In genomic region chr16:67407176-67407787, GRCh38 we compare ENCODE assay signal across 15 cellular contexts. TPM values are rescaled to one million over a fixed set of nuclear protein-coding genes. Genes with fewer than 3 reads are reported as not detected.
DNase-seq lines count a peak whose midpoint lies in the region; FAIRE-seq and TF ChIP-seq lines count a peak whose summit lies in the region.
"Had no signal": no experiment of that assay in that cellular context is flagged by ENCODE, and none has a peak within 500 bp of the region (broad histone marks: within the 10 kb centered on the region; RNA-seq: fewer than 3 reads in every experiment).

No MANE protein-coding gene starts in this region.

- H2AFZ ChIP-seq in H1 (ENCODE audit: low read length), result no peak overlapping the region

- FAIRE-seq in H1 (lab: Jason Lieb, UNC) (no peak), GM19239 (lab: Jason Lieb, UNC) (no peak)
- FAIRE-seq: D721Med had no signal

- peak; percentile 44 for DNase-seq in DMS 273 (lab: John Stamatoyannopoulos, UW; ENCODE audit: unreplicated experiment)
- DNase-seq in DMS 273 treated with DMSO at 0.1 percent for 48 hours (lab: John Stamatoyannopoulos, UW), result no peak
- DNase-seq in H1 (ENCODE audit: low read depth in 1 of 2, low spot score in 2 of 2), result no peak
- no peak for DNase-seq in tibial nerve (ENCODE audit: low spot score in 2 of 2)
- DNase-seq in GM19239 (ENCODE audit: insufficient read length, low spot score), result no peak
- no peak for DNase-seq in NCI-H1436 (lab: John Stamatoyannopoulos, UW)
- DNase-seq in nephron progenitor cell, result no peak
- DNase-seq: activated CD4-positive, CD25-positive, alpha-beta regulatory T cell; activated T-cell treated with anti-CD3 and anti-CD28 coated beads, Interleukin-2, amount 50 U/mL, for 1 hour; effector CD8-positive, alpha-beta T cell; NCI-H1930; testis had no signal

- no peak for TF ChIP-seq POLR2A in H1 (IDR thresholded peaks at IDR 0.05; ENCODE audit: control extremely low read depth in 1 of 2, low read depth in 2 of 2, low read length in 2 of 2)
- no peak for TF ChIP-seq POLR2A in tibial nerve (IDR thresholded peaks at IDR 0.05)

- H3K56ac ChIP-seq in H1 (replicated peaks; ENCODE audit: insufficient read length, low read depth, low read length), result no peak overlapping the region

- H4K8ac ChIP-seq in H1 (ENCODE audit: extremely low read depth, insufficient read depth, low read length), result peak overlapping the region; percentile 23

- TF ChIP-seq CTCF in H1 (IDR thresholded peaks at IDR 0.05; ENCODE audit: control extremely low read depth in 1 of 3, insufficient read depth in 1 of 3, low read depth in 1 of 3, low read length in 3 of 3), result no peak
- no peak for TF ChIP-seq CTCF in tibial nerve (IDR thresholded peaks at IDR 0.05)
- no peak for TF ChIP-seq CTCF in nephron progenitor cell (IDR thresholded peaks at IDR 0.05)

- H3K4me3 Mint-ChIP-seq in nephron progenitor cell, result no peak overlapping the region

- no peak overlapping the region for H4K5ac ChIP-seq in H1 (ENCODE audit: insufficient read length, low read depth, low read length)

- peak overlapping the region; percentile 52 for H4K91ac ChIP-seq in H1 (replicated peaks; ENCODE audit: insufficient read length, low read length)

- no peak overlapping the region for H3K23ac ChIP-seq in H1 (ENCODE audit: insufficient read length)

- H3K27me3 ChIP-seq in H1 (replicated peaks in 1 of 4; ENCODE audit: control insufficient read depth in 3 of 4, extremely low read depth in 1 of 4, insufficient read depth in 3 of 4, low read length in 3 of 4) (no peaks in the 10 kb centered on the region; a peak in 1 of 7 replicates), mucosa of rectum (ENCODE audit: control insufficient read depth in 2 of 2, insufficient read depth in 2 of 2, low read length in 2 of 2) (no peaks in the 10 kb centered on the region), tibial nerve (no peaks in the 10 kb centered on the region)
- H3K27me3 ChIP-seq: testis had no signal

- no peaks in the 10 kb centered on the region for H3K23me2 ChIP-seq in H1 (ENCODE audit: low read depth, low read length)

- H3K79me1 ChIP-seq in H1 (ENCODE audit: low read depth, low read length), result no peaks in the 10 kb centered on the region

- peak overlapping the region; percentile 81 for H2BK15ac ChIP-seq in H1 (ENCODE audit: low read length)

- H3K18ac ChIP-seq in H1 (ENCODE audit: extremely low read depth, low read length), result no peak overlapping the region

- H3K4me1 Mint-ChIP-seq in nephron progenitor cell, result peaks cover 15% of the 10 kb centered on the region

- CTCF ChIA-PET in H1 (lab: Charles Lee; ENCODE audit: partially characterized antibody), result interaction anchor here (0.5 to 32.4 kb wide), 12 partner anchors 8 to 477 kb away, joined by 3 to 476 read pairs (median 4); partner anchors contain the start of genes TPPP3 and ZDHHC1

- H3K27ac Mint-ChIP-seq in nephron progenitor cell, result no peak overlapping the region

- H2BK5ac ChIP-seq in H1 (ENCODE audit: low read depth, low read length), result peak overlapping the region; percentile 71; the same call in 1 of the 2 replicates

- H2BK12ac ChIP-seq in H1 (ENCODE audit: low read depth, low read length), result peak overlapping the region; percentile 75; the same call in 1 of the 2 replicates

- H3K4me2 ChIP-seq in H1 (ENCODE audit: insufficient read depth in 1 of 2, low read depth in 2 of 2, low read length in 2 of 2), result no peak overlapping the region

- no peak for TF ChIP-seq RAD21 in H1 (IDR thresholded peaks at IDR 0.05 in 1 of 2, conservative IDR thresholded peaks at IDR 0.05 in 1 of 2; ENCODE audit: low read depth in 2 of 2, low read length in 2 of 2)

- no peaks in the 10 kb centered on the region for H3K9me3 Mint-ChIP-seq in nephron progenitor cell

- H3K4me1 ChIP-seq in H1 (replicated peaks in 1 of 4; ENCODE audit: control insufficient read depth in 3 of 4, insufficient read depth in 4 of 4, low read length in 3 of 4), result peaks cover 0 to 26% (median 9%) of the 10 kb centered on the region in 4 experiments; a peak in 5 of 7 replicates
- peaks cover 14 to 31% of the 10 kb centered on the region in 2 donors for H3K4me1 ChIP-seq in mucosa of rectum (ENCODE audit: control insufficient read depth in 2 of 2, insufficient read depth in 2 of 2, low read length in 2 of 2)
- H3K4me1 ChIP-seq in tibial nerve, result peaks cover 0 to 29% (median 5%) of the 10 kb centered on the region in 4 donors

- no peak overlapping the region for H3K27ac ChIP-seq in H1 (ENCODE audit: low read depth, low read length)
- peak overlapping the region; percentile 40 to 56 for H3K27ac ChIP-seq in mucosa of rectum (ENCODE audit: low read depth in 2 of 2, low read length in 2 of 2)
- peak overlapping the region; percentile 0 to 80 (median 48) for H3K27ac ChIP-seq in tibial nerve
- H3K27ac ChIP-seq: 22Rv1, testis had no signal

- WGBS in H1 (ENCODE audit: extremely low coverage in 1 of 2, insufficient coverage in 1 of 2, insufficient read length in 1 of 2, insufficient replicate concordance in 2 of 2, low coverage in 1 of 2, low lambda C conversion rate in 2 of 2, missing lambda C conversion rate in 1 of 2), 2 experiments, result 84% methylated on average over 7 of the region's 7 CpGs; no CpG with 5 or more reads in 1 of the 2 experiments
- 82 to 86% methylated on average over 6 to 7 of the region's 7 CpGs for WGBS in tibial nerve, 2 donors

- no peak for TF ChIP-seq EP300 in H1 (IDR thresholded peaks at IDR 0.05; ENCODE audit: borderline replicate concordance in 1 of 2, low read depth in 2 of 2, low read length in 2 of 2)
- TF ChIP-seq EP300 in tibial nerve (IDR thresholded peaks at IDR 0.05), result no peak

- H2AK5ac ChIP-seq in H1 (ENCODE audit: low read depth, low read length), result 0 out of 2 replicates have a peak overlapping the region, but pooled peaks have one; percentile 16

- POLR2A ChIA-PET in H1 (lab: Charles Lee; ENCODE audit: partially characterized antibody), result interaction anchor here (0.6 to 1.7 kb wide), 7 partner anchors 8 to 141 kb away, joined by 3 to 5 read pairs (median 4); no protein-coding TSS in a partner anchor

- H3K4ac ChIP-seq in H1 (replicated peaks; ENCODE audit: insufficient read length, low read depth, low read length), result no peak overlapping the region

- peaks cover 17% of the 10 kb centered on the region for H3K27me3 Mint-ChIP-seq in nephron progenitor cell (ENCODE audit: low read depth, poor library complexity)

- H3K36me3 Mint-ChIP-seq in nephron progenitor cell (ENCODE audit: low read depth), result no peaks in the 10 kb centered on the region

- H4K20me1 ChIP-seq in H1 (replicated peaks in 1 of 2; ENCODE audit: control insufficient read depth in 1 of 2, insufficient read depth in 2 of 2, low read length in 2 of 2), result no peaks in the 10 kb centered on the region

- H3K36me3 ChIP-seq in H1 (ENCODE audit: control insufficient read depth in 2 of 4, insufficient read depth in 4 of 4, low read length in 3 of 4) (no peaks in the 10 kb centered on the region), mucosa of rectum (ENCODE audit: control insufficient read depth in 2 of 2, insufficient read depth in 2 of 2, low read length in 2 of 2) (no peaks in the 10 kb centered on the region), tibial nerve (peaks cover 0 to 21% (median 0%) of the 10 kb centered on the region in 3 donors)

- H3K9me3 ChIP-seq in H1 (ENCODE audit: insufficient read depth in 2 of 2, low read depth in 1 of 2, low read length in 1 of 2) (no peaks in the 10 kb centered on the region), mucosa of rectum (ENCODE audit: control insufficient read depth in 2 of 2, low read length in 2 of 2) (no peaks in the 10 kb centered on the region), tibial nerve (no peaks in the 10 kb centered on the region)
- H3K9me3 ChIP-seq: testis had no signal

- no peaks in the 10 kb centered on the region for H3K79me2 ChIP-seq in H1 (ENCODE audit: control insufficient read depth in 1 of 2, insufficient read depth in 2 of 2, low read length in 2 of 2)

- H2BK120ac ChIP-seq in H1 (replicated peaks; ENCODE audit: low read depth, low read length), result no peak overlapping the region

- no peak overlapping the region for H3K14ac ChIP-seq in H1 (ENCODE audit: insufficient read length)

- H3K4me3 ChIP-seq in H1 (ENCODE audit: extremely low read depth in 1 of 4, insufficient read depth in 2 of 4, low read depth in 3 of 4, low read length in 4 of 4) (no peak overlapping the region), mucosa of rectum (ENCODE audit: low read length in 2 of 2) (no peak overlapping the region), tibial nerve (no peak overlapping the region)
- H3K4me3 ChIP-seq: testis had no signal

- H3K9ac ChIP-seq in H1 (replicated peaks in 1 of 4; ENCODE audit: extremely low read depth in 1 of 4, low read depth in 3 of 4, low read length in 3 of 4), result no peak overlapping the region
- H3K9ac ChIP-seq in mucosa of rectum (ENCODE audit: low read depth in 1 of 2, low read length in 2 of 2), result peak overlapping the region in 1 of 2 donors; percentile 24

- H2BK20ac ChIP-seq in H1 (ENCODE audit: low read length), result 0 out of 2 replicates have a peak overlapping the region, but pooled peaks have one; percentile 23

RNA-seq across cellular contexts. Expression of gene ZDHHC1, which starts 9.0 kb away (rescaled TPM):
- total RNA-seq in H1 (2021; fragmentation: NEBNext Ultra II Directional; extraction: Animal tissue kit (Norgen Biotek cat#: 25700)), result 3.1 and 3.5 TPM in 2 replicates
- 4.9 and 7.5 TPM in 2 replicates for polyA plus RNA-seq in H1 (2011; rRNA removed)
- 4.4 TPM for polyA plus RNA-seq in H1 (2011; cell fraction: cytosol; rRNA removed)
- 11.3 TPM for polyA plus RNA-seq in H1 (2011; cell fraction: nucleus; rRNA removed)
- 2.6 to 5.3 TPM (median 3.4 TPM) in 4 replicates for polyA plus RNA-seq in H1 (2012, experiment 1 of 2)
- polyA plus RNA-seq in H1 (2012, experiment 2 of 2), result 2.2 TPM
- polyA plus RNA-seq in H1 (2013, experiment 1 of 2), result 3.5 TPM
- polyA plus RNA-seq in H1 (2013, experiment 2 of 2), result 3.4 TPM
- 4.4 and 5.2 TPM in 2 replicates for polyA minus RNA-seq in H1 (2011; rRNA and poly(A)+ RNA removed)
- polyA minus RNA-seq in H1 (2011; cell fraction: cytosol; rRNA and poly(A)+ RNA removed), result 2.8 TPM
- 10.0 TPM for polyA minus RNA-seq in H1 (2011; cell fraction: nucleus; rRNA and poly(A)+ RNA removed)
- 10 to 100 TPM; 24.3 to 46.2 (median 32.8) TPM for total RNA-seq in tibial nerve

RNA-seq across cellular contexts. Expression of gene TPPP3, which starts 14.0 kb away (rescaled TPM):
- 0.61 and 1.0 TPM in 2 replicates for total RNA-seq in H1 (2021; fragmentation: NEBNext Ultra II Directional; extraction: Animal tissue kit (Norgen Biotek cat#: 25700))
- polyA plus RNA-seq in H1 (2011; rRNA removed), result 0.77 and 1.3 TPM in 2 replicates
- polyA plus RNA-seq in H1 (2011; cell fraction: cytosol; rRNA removed), result 1.4 TPM
- polyA plus RNA-seq in H1 (2011; cell fraction: nucleus; rRNA removed), result 1.4 TPM
- 0.70 to 1.4 TPM (median 0.81 TPM) in 4 replicates for polyA plus RNA-seq in H1 (2012, experiment 1 of 2)
- polyA plus RNA-seq in H1 (2012, experiment 2 of 2), result 0.79 TPM
- polyA plus RNA-seq in H1 (2013, experiment 1 of 2), result 0.51 TPM
- polyA plus RNA-seq in H1 (2013, experiment 2 of 2), result 0.39 TPM
- polyA minus RNA-seq in H1 (2011; rRNA and poly(A)+ RNA removed), result 0.34 TPM in 1 of 2 replicates, not detected in the other
- not detected for polyA minus RNA-seq in H1 (2011; cell fraction: cytosol; rRNA and poly(A)+ RNA removed)
- polyA minus RNA-seq in H1 (2011; cell fraction: nucleus; rRNA and poly(A)+ RNA removed), result 1.1 TPM
- total RNA-seq in tibial nerve, result 10 to 100 TPM in 2 of 4 donors, 1 to 10 TPM in 2; 5.7 to 13.6 (median 9.9) TPM

RNA-seq across cellular contexts. Expression of gene HSD11B2, which starts 23.6 kb away (rescaled TPM):
- 25.9 and 28.7 TPM in 2 replicates for total RNA-seq in H1 (2021; fragmentation: NEBNext Ultra II Directional; extraction: Animal tissue kit (Norgen Biotek cat#: 25700))
- 32.9 and 41.9 TPM in 2 replicates for polyA plus RNA-seq in H1 (2011; rRNA removed)
- 27.5 TPM for polyA plus RNA-seq in H1 (2011; cell fraction: cytosol; rRNA removed)
- polyA plus RNA-seq in H1 (2011; cell fraction: nucleus; rRNA removed), result 43.8 TPM
- 33.8 to 46.5 TPM (median 42.5 TPM) in 4 replicates for polyA plus RNA-seq in H1 (2012, experiment 1 of 2)
- polyA plus RNA-seq in H1 (2012, experiment 2 of 2), result 32.9 TPM
- polyA plus RNA-seq in H1 (2013, experiment 1 of 2), result 52.3 TPM
- polyA plus RNA-seq in H1 (2013, experiment 2 of 2), result 54.7 TPM
- 13.5 and 16.7 TPM in 2 replicates for polyA minus RNA-seq in H1 (2011; rRNA and poly(A)+ RNA removed)
- polyA minus RNA-seq in H1 (2011; cell fraction: cytosol; rRNA and poly(A)+ RNA removed), result 22.1 TPM
- polyA minus RNA-seq in H1 (2011; cell fraction: nucleus; rRNA and poly(A)+ RNA removed), result 16.5 TPM
- total RNA-seq in tibial nerve, result 1 to 10 TPM in 1 of 4 donors, under 1 TPM in 2, not detected in 1; 0.20 to 2.9 (median 0.60) TPM
